Comparison of ENCODE assay signal across 15 cellular contexts in genomic region chr13:83498486-83499190, GRCh38.
A peak's percentile ranks its signal among the peaks of the same experiment; 100 is the strongest.
DNase-seq lines count a peak whose midpoint lies in the region; TF ChIP-seq lines count a peak whose summit lies in the region.
"Had no signal": no experiment of that assay in that cellular context is flagged by ENCODE, and none has a peak within 500 bp of the region (broad histone marks: within the 10 kb centered on the region; RNA-seq: fewer than 3 reads in every experiment).

No MANE protein-coding gene starts in this region.

- H3K4me3 ChIP-seq in choroid plexus epithelial cell (ENCODE audit: low read depth, low read length) = no peak overlapping the region
- H3K4me3 ChIP-seq: spleen had no signal

- intact Hi-C loops in posterior vena cava (cut with DNase I) = no loop called here

- DNase-seq in NCI-H345 (lab: John Stamatoyannopoulos, UW) (peak; percentile 9), NCI-H345 treated with DMSO at 0.1 percent for 48 hours (lab: John Stamatoyannopoulos, UW; ENCODE audit: unreplicated experiment) (no peak), NCI-H460 (ENCODE audit: extremely low read depth, low read depth) (peak; percentile 42), choroid plexus epithelial cell (ENCODE audit: low read depth) (peak; percentile 49), stromal cell of bone marrow (ENCODE audit: low read depth) (peak; percentile 27), posterior vena cava (ENCODE audit: low spot score) (no peak), NCI-H446 (lab: John Stamatoyannopoulos, UW) (no peak), NCI-H146 treated with DMSO at 0.1 percent for 48 hours (lab: John Stamatoyannopoulos, UW; ENCODE audit: unreplicated experiment) (no peak)
- DNase-seq: ACHN; activated CD4-positive, CD25-positive, alpha-beta regulatory T cell treated with anti-CD3 and anti-CD28 coated beads, Interleukin-2, amount 50 U/mL, for 72 hours; activated naive CD8-positive, alpha-beta T cell treated with anti-CD3 and anti-CD28 coated beads, Interleukin-2, amount 10 ng/mL, durations not matched to agents 7 days and 5 days; dermis blood vessel endothelial cell; foreskin melanocyte; NCI-H1092 treated with DMSO at 0.1 percent for 48 hours; spleen had no signal

- TF ChIP-seq CTCF in choroid plexus epithelial cell (conservative IDR thresholded peaks at IDR 0.05; ENCODE audit: low read depth, low read length) = no peak

Comparison
In these comparisons a context has a peak if more than half of its experiments do, and no peak if none do; other contexts are left out.
1. DNase-seq: peak in NCI-H345 (single experiment), NCI-H460 (single experiment), choroid plexus epithelial cell (single experiment) and stromal cell of bone marrow (single experiment); none in NCI-H345 treated with DMSO at 0.1 percent for 48 hours (single experiment), posterior vena cava (single experiment), NCI-H446 (0 of 2) and NCI-H146 treated with DMSO at 0.1 percent for 48 hours (single experiment).